In the genomic region with DNA sequence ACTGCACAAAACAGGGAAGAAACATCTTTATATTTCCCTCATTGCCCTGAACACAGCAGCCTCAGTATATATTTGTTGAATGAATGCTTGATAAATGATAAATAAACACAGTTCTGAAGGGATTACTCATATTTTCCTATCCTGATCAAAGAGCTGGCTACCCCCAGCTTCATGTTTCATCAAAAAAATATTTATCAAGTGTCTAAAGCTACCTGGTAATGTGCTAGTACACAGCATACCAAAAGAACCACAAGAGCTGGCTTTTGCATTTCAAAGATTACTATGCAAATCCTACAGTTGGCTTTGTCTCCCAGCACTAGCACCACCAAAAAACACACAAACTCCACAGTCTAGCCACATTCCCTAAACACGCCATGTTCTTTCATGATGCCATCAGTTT, we compare ENCODE assay signal across 1 cellular context.
TF ChIP-seq lines count a peak whose summit lies in the region.

No MANE protein-coding gene starts in this region.

TF ChIP-seq in WTC11, 78 proteins besides CTCF, POLR2A, EP300 and RAD21 (continued from another document):
- TF ChIP-seq, protein P1, sequence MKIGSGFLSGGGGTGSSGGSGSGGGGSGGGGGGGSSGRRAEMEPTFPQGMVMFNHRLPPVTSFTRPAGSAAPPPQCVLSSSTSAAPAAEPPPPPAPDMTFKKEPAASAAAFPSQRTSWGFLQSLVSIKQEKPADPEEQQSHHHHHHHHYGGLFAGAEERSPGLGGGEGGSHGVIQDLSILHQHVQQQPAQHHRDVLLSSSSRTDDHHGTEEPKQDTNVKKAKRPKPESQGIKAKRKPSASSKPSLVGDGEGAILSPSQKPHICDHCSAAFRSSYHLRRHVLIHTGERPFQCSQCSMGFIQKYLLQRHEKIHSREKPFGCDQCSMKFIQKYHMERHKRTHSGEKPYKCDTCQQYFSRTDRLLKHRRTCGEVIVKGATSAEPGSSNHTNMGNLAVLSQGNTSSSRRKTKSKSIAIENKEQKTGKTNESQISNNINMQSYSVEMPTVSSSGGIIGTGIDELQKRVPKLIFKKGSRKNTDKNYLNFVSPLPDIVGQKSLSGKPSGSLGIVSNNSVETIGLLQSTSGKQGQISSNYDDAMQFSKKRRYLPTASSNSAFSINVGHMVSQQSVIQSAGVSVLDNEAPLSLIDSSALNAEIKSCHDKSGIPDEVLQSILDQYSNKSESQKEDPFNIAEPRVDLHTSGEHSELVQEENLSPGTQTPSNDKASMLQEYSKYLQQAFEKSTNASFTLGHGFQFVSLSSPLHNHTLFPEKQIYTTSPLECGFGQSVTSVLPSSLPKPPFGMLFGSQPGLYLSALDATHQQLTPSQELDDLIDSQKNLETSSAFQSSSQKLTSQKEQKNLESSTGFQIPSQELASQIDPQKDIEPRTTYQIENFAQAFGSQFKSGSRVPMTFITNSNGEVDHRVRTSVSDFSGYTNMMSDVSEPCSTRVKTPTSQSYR (CRISPR knock-in tag; IDR thresholded peaks at IDR 0.05) = no peak
- no peak for TF ChIP-seq IRF2 (CRISPR knock-in tag; IDR thresholded peaks at IDR 0.05; ENCODE audit: borderline replicate concordance, low read depth)
- TF ChIP-seq RELA (CRISPR knock-in tag; IDR thresholded peaks at IDR 0.05; ENCODE audit: borderline replicate concordance) = no peak
- TF ChIP-seq USF2 (CRISPR knock-in tag; IDR thresholded peaks at IDR 0.05) = no peak
- no peak for TF ChIP-seq NFE2L1 (CRISPR knock-in tag; IDR thresholded peaks at IDR 0.05)
- no peak for TF ChIP-seq SOX15 (CRISPR knock-in tag; IDR thresholded peaks at IDR 0.05)
- TF ChIP-seq, protein P2, sequence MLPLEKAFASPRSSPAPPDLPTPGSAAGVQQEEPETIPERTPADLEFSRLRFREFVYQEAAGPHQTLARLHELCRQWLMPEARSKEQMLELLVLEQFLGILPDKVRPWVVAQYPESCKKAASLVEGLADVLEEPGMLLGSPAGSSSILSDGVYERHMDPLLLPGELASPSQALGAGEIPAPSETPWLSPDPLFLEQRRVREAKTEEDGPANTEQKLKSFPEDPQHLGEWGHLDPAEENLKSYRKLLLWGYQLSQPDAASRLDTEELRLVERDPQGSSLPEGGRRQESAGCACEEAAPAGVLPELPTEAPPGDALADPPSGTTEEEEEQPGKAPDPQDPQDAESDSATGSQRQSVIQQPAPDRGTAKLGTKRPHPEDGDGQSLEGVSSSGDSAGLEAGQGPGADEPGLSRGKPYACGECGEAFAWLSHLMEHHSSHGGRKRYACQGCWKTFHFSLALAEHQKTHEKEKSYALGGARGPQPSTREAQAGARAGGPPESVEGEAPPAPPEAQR (CRISPR knock-in tag; IDR thresholded peaks at IDR 0.05) = no peak
- TF ChIP-seq MXD4 (CRISPR knock-in tag; IDR thresholded peaks at IDR 0.05; ENCODE audit: borderline replicate concordance) = no peak
